In the genomic region with DNA sequence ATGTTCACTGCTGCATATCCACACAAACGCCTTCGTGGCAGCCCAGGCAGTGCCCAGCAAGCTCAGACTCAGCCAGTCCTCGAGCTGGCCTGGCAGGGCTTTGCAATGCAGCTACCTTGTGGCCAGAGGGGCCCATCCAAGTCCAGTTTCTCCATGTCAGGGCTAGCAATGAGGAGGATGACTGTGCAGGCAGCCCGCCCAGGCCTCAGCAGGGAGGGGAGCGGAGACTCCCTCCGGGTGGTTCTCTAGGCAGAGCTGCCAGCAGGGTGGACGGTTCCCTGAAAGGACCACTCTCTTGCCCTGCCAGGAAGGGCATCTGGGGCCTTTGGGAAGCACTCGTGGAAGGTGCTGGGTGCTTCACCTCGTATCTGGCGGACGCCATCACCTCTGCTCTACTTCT, we compare ENCODE assay signal across 16 cellular contexts. TPM values are rescaled to one million over a fixed set of nuclear protein-coding genes. Genes with fewer than 3 reads are reported as not detected.
DNase-seq lines count a peak whose midpoint lies in the region; ATAC-seq, FAIRE-seq and TF ChIP-seq lines count a peak whose summit lies in the region.
"Had no signal": no experiment of that assay in that cellular context is flagged by ENCODE, and none has a peak within 500 bp of the region (broad histone marks: within the 10 kb centered on the region; RNA-seq: fewer than 3 reads in every experiment).

No MANE protein-coding gene starts in this region.

- no peak overlapping the region for H3K27ac ChIP-seq in astrocyte (ENCODE audit: low read depth, low read length)

- H3K27ac Mint-ChIP-seq in astrocyte (ENCODE audit: unreplicated experiment), result no peak overlapping the region
- H3K27ac Mint-ChIP-seq in stimulated activated naive B cell treated with anti-CD40 and anti-IgM and Interleukin-4, amounts not matched to agents 10 μg/mL and 1 μg/mL and 100 μg/mL, for 72 hours, result peak overlapping the region; percentile 51
- H3K27ac Mint-ChIP-seq: activated naive CD8-positive, alpha-beta T cell; stimulated activated naive CD8-positive, alpha-beta T cell treated with anti-CD3 and anti-CD28 coated beads, Interleukin-15, Interleukin-2, amounts not matched to agents 100 ng/mL and 50 ng/mL, for 24 hours; WTC11 had no signal

- peaks cover 9% of the 10 kb centered on the region for H3K79me2 ChIP-seq in astrocyte (ENCODE audit: insufficient read depth, low read length)

- in situ Hi-C loops in G401 (cut with HindIII; ENCODE audit: low sequenced_read_pairs), result no loop called here

- no peaks in the 10 kb centered on the region for H3K27me3 ChIP-seq in astrocyte (ENCODE audit: insufficient read depth, low read length)

- H3K9ac ChIP-seq in astrocyte (ENCODE audit: low read length), result no peak overlapping the region

- DNase-seq in G401 (ENCODE audit: low spot score) (peak; percentile 30), astrocyte (ENCODE audit: low read depth) (peak; percentile 83), fibroblast of the aortic adventitia (ENCODE audit: low read depth) (peak; percentile 85), HuH-7 (ENCODE audit: low spot score) (no peak)
- DNase-seq in stimulated activated naive B cell treated with anti-CD40 and anti-IgM and Interleukin-4, amounts not matched to agents 10 μg/mL and 1 μg/mL and 100 μg/mL, for 72 hours, result no peak
- DNase-seq: Calu3; cortex of kidney; foreskin melanocyte; NCI-H1092 treated with DMSO at 0.1 percent for 48 hours; NCI-H2227 treated with DMSO at 0.1 percent for 48 hours; stimulated activated CD4-positive, alpha-beta T cell treated with anti-CD3 and anti-CD28 coated beads, Interleukin-4, amount 100 ng/mL, for 24 hours had no signal

- no peaks in the 10 kb centered on the region for H3K9me3 Mint-ChIP-seq in astrocyte (ENCODE audit: unreplicated experiment)
- no peaks in the 10 kb centered on the region for H3K9me3 Mint-ChIP-seq in stimulated activated naive B cell treated with anti-CD40 and anti-IgM and Interleukin-4, amounts not matched to agents 10 μg/mL and 1 μg/mL and 100 μg/mL, for 72 hours
- H3K9me3 Mint-ChIP-seq: stimulated activated naive CD8-positive, alpha-beta T cell treated with anti-CD3 and anti-CD28 coated beads, Interleukin-15, Interleukin-2, amounts not matched to agents 100 ng/mL and 50 ng/mL, for 24 hours; WTC11 had no signal

- peaks cover 48% of the 10 kb centered on the region for H3K4me1 Mint-ChIP-seq in astrocyte (ENCODE audit: low read depth, unreplicated experiment)
- H3K4me1 Mint-ChIP-seq in stimulated activated naive B cell treated with anti-CD40 and anti-IgM and Interleukin-4, amounts not matched to agents 10 μg/mL and 1 μg/mL and 100 μg/mL, for 72 hours, result peaks cover 29 to 56% of the 10 kb centered on the region in 2 donors

- H3K4me3 ChIP-seq in astrocyte (ENCODE audit: insufficient read depth, low read depth, low read length) (no peak overlapping the region), fibroblast of the aortic adventitia (ENCODE audit: low read depth, low read length) (no peak overlapping the region)

- no peak overlapping the region for H3K4me2 ChIP-seq in astrocyte (ENCODE audit: low read length)

- no peaks in the 10 kb centered on the region for H3K36me3 ChIP-seq in astrocyte (ENCODE audit: insufficient read depth, low read length)

- H3K27me3 Mint-ChIP-seq in astrocyte (ENCODE audit: low read depth, unreplicated experiment), result no peaks in the 10 kb centered on the region
- H3K27me3 Mint-ChIP-seq in stimulated activated naive B cell treated with anti-CD40 and anti-IgM and Interleukin-4, amounts not matched to agents 10 μg/mL and 1 μg/mL and 100 μg/mL, for 72 hours, result no peaks in the 10 kb centered on the region
- H3K27me3 Mint-ChIP-seq: activated naive CD8-positive, alpha-beta T cell; stimulated activated naive CD8-positive, alpha-beta T cell treated with anti-CD3 and anti-CD28 coated beads, Interleukin-15, Interleukin-2, amounts not matched to agents 100 ng/mL and 50 ng/mL, for 24 hours had no signal

- H3K4me3 Mint-ChIP-seq in astrocyte (ENCODE audit: unreplicated experiment), result no peak overlapping the region
- H3K4me3 Mint-ChIP-seq in stimulated activated naive B cell treated with anti-CD40 and anti-IgM and Interleukin-4, amounts not matched to agents 10 μg/mL and 1 μg/mL and 100 μg/mL, for 72 hours, result no peak overlapping the region
- H3K4me3 Mint-ChIP-seq: activated naive CD8-positive, alpha-beta T cell; stimulated activated naive CD8-positive, alpha-beta T cell treated with anti-CD3 and anti-CD28 coated beads, Interleukin-15, Interleukin-2, amounts not matched to agents 100 ng/mL and 50 ng/mL, for 24 hours; WTC11 had no signal

- no peak for FAIRE-seq in astrocyte (lab: Jason Lieb, UNC)

- no peak for TF ChIP-seq CTCF in astrocyte (IDR thresholded peaks at IDR 0.05; ENCODE audit: insufficient read depth, low read depth, low read length)
- TF ChIP-seq CTCF in fibroblast of the aortic adventitia (IDR thresholded peaks at IDR 0.05; ENCODE audit: insufficient read depth, low read length), result peak; percentile 11

- no peak overlapping the region for H2AFZ ChIP-seq in astrocyte (ENCODE audit: low read depth, low read length)

- H3K36me3 Mint-ChIP-seq in astrocyte (ENCODE audit: low read depth, unreplicated experiment), result no peaks in the 10 kb centered on the region
- H3K36me3 Mint-ChIP-seq in stimulated activated naive B cell treated with anti-CD40 and anti-IgM and Interleukin-4, amounts not matched to agents 10 μg/mL and 1 μg/mL and 100 μg/mL, for 72 hours, result peaks cover 24 to 36% of the 10 kb centered on the region in 2 donors
- H3K36me3 Mint-ChIP-seq: WTC11 had no signal

- peaks cover 26% of the 10 kb centered on the region for H3K4me1 ChIP-seq in astrocyte (ENCODE audit: insufficient read depth, low read length)

- no peaks in the 10 kb centered on the region for H4K20me1 ChIP-seq in astrocyte (ENCODE audit: insufficient read depth, low read length)

- no peaks in the 10 kb centered on the region for H3K9me3 ChIP-seq in astrocyte (ENCODE audit: insufficient read depth, low read depth, low read length)

- ATAC-seq in stimulated activated naive B cell treated with anti-CD40 and anti-IgM and Interleukin-4, amounts not matched to agents 10 μg/mL and 1 μg/mL and 100 μg/mL, for 72 hours (replicated peaks), result no peak
- ATAC-seq in GM21381 (IDR thresholded peaks at IDR 0.05; ENCODE audit: unreplicated experiment) (no peak), HG02759 (IDR thresholded peaks at IDR 0.05; ENCODE audit: unreplicated experiment) (no peak)
- ATAC-seq: WTC11 had no signal

RNA-seq across cellular contexts. Expression of a gene that starts 56.4 kb away (rescaled TPM):
- total RNA-seq in G401 (2014; rRNA removed; shearing (Covaris generic)), result 0.49 TPM in 1 of 2 replicates, not detected in the other
- total RNA-seq in astrocyte (84.6 and 94.1 TPM in 2 replicates), fibroblast of the aortic adventitia (ENCODE audit: low replicate concordance) (28.0 and 63.5 TPM in 2 replicates)

Comparison
In these comparisons a context has a peak if more than half of its experiments do, and no peak if none do; other contexts are left out.
1. DNase-seq: peak in G401 (single experiment), astrocyte (single experiment) and fibroblast of the aortic adventitia (single experiment); none in stimulated activated naive B cell treated with anti-CD40 and anti-IgM and Interleukin-4, amounts not matched to agents 10 μg/mL and 1 μg/mL and 100 μg/mL, for 72 hours (single experiment) and HuH-7 (single experiment).
2. RNA of a gene that starts 56.4 kb away (total RNA-seq): 84.6 to 94.1 TPM in astrocyte and 28.0 to 63.5 TPM in fibroblast of the aortic adventitia; 0.49 TPM in G401; every median in the first group is over 10 times any median in the second.